1 cellular context compared by ENCODE assay signal in the genomic region with DNA sequence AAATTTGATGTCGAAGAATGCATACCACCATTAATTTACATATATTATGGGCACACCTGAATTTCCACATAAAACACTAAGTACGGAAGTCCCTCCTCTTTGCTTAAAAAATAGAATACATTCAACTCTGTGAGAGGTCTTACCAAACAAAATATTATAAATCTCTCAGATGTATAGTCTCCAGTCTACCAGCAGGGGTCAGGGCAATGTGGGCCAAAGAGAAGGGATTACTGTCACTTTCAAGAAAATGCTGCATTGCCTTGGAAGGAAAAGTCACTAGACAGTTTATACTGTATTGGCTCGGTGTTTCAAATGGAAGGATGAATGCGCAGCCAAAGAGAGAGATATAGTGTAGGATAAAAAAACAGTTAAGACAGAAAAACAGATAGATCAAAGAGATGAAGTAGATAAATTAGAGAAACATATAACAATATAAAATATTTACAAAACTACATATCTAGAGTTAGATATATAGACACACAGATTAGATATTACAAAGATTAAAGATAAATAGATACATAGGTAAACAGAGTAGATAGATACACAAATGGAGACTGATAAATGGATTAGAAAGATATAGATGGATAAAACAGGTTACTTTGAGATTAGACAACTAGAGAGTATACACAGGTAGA.
TF ChIP-seq lines count a peak whose summit lies in the region.

No MANE protein-coding gene starts in this region.

TF ChIP-seq in SK-N-SH treated with all-trans-retinoic acid at 6 μM for 48 hours, 23 proteins besides CTCF, POLR2A, EP300 and RAD21 (continued from another document):
- no peak for TF ChIP-seq TSHZ2 (CRISPR knock-in tag; IDR thresholded peaks at IDR 0.05)
- TF ChIP-seq PATZ1 (CRISPR knock-in tag; IDR thresholded peaks at IDR 0.05; ENCODE audit: borderline replicate concordance), result no peak
- no peak for TF ChIP-seq SNAI2 (CRISPR knock-in tag; IDR thresholded peaks at IDR 0.05)
